In genomic region chr20:47318027-47318595, GRCh38 we compare ENCODE assay signal across 8 cellular contexts. TPM values are rescaled to one million over a fixed set of nuclear protein-coding genes. Genes with fewer than 3 reads are reported as not detected.
DNase-seq lines count a peak whose midpoint lies in the region; ATAC-seq and TF ChIP-seq lines count a peak whose summit lies in the region.

No MANE protein-coding gene starts in this region.

- H3K9me3 ChIP-seq in mammary epithelial cell (replicated peaks; ENCODE audit: insufficient read depth, low read length) (peaks cover 2% of the 10 kb centered on the region), thymus (ENCODE audit: control insufficient read depth) (no peaks in the 10 kb centered on the region), BE2C (no peaks in the 10 kb centered on the region)

- BruUV-seq in mammary epithelial cell (replicated peaks; lab: Mats Ljungman, UMichigan) = no TSS peak

- DNase-seq in mammary epithelial cell (peak; percentile 74), BE2C (no peak)
- no peak for DNase-seq in activated CD8-positive, alpha-beta memory T cell treated with anti-CD3 and anti-CD28 coated beads, Interleukin-2, amount 50 U/mL, for 4 hours

- H3K4me3 ChIP-seq in ACC112 (ENCODE audit: low read depth, low read length) = peak overlapping the region; percentile 17
- peak overlapping the region in 2 of 3 experiments; percentile 0 to 37 for H3K4me3 ChIP-seq in mammary epithelial cell (replicated peaks in 1 of 3; ENCODE audit: insufficient read depth in 1 of 3, low read depth in 2 of 3, low read length in 3 of 3)
- H3K4me3 ChIP-seq in thymus (ENCODE audit: low read length) = no peak overlapping the region
- no peak overlapping the region for H3K4me3 ChIP-seq in BE2C (ENCODE audit: low read depth, low read length)

- in situ Hi-C loops in mammary epithelial cell (cut with MboI; ENCODE audit: low sequenced_read_pairs in 2 of 2) = no loop called here

- CTCF ChIA-PET in mammary epithelial cell (lab: Charles Lee; ENCODE audit: low non-redundant PET) = interaction anchor here (0.5 to 0.7 kb wide), 3 partner anchors 25 to 60 kb away, joined by 4 to 9 read pairs (median 8); partner anchors contain the start of gene ZMYND8

- peaks cover 30 to 42% (median 34%) of the 10 kb centered on the region in 3 donors for H3K4me1 Mint-ChIP-seq in IgD-negative memory B cell

- H3K4me2 ChIP-seq in mammary epithelial cell (ENCODE audit: insufficient read depth, low read depth, low read length) = peak overlapping the region; percentile 71

- no peaks in the 10 kb centered on the region for H3K27me3 Mint-ChIP-seq in IgD-negative memory B cell

- ATAC-seq in GM19023 (IDR thresholded peaks at IDR 0.05; ENCODE audit: unreplicated experiment) = no peak

- no peaks in the 10 kb centered on the region for H4K20me1 ChIP-seq in mammary epithelial cell (ENCODE audit: insufficient read depth, low read length)

- H3K36me3 ChIP-seq in ACC112 (ENCODE audit: insufficient read depth, low read length) = no peaks in the 10 kb centered on the region
- no peaks in the 10 kb centered on the region for H3K36me3 ChIP-seq in mammary epithelial cell (ENCODE audit: insufficient read depth, low read length)
- no peaks in the 10 kb centered on the region for H3K36me3 ChIP-seq in thymus (ENCODE audit: control insufficient read depth, insufficient read depth)
- H3K36me3 ChIP-seq in BE2C = peaks cover 29% of the 10 kb centered on the region

- H3K27ac ChIP-seq in ACC112 (ENCODE audit: low read depth, low read length) (peak overlapping the region; percentile 99), mammary epithelial cell (ENCODE audit: insufficient read depth, low read depth, low read length) (peak overlapping the region; percentile 95), layer of hippocampus (ENCODE audit: low read depth, low read length) (peak overlapping the region; percentile 99), thymus (ENCODE audit: low read depth) (peak overlapping the region; percentile 83)

- dilution Hi-C loops in mammary epithelial cell (cut with HindIII; ENCODE audit: low sequenced_read_pairs) = loop anchor here (5.0 kb wide), 1 partner anchor 39 kb away; the partner anchor contains the start of gene ZMYND8

- no peak overlapping the region for H2AFZ ChIP-seq in ACC112 (ENCODE audit: low read length, unreplicated experiment)
- H2AFZ ChIP-seq in mammary epithelial cell (ENCODE audit: low read depth, low read length) = no peak overlapping the region

- no peak for TF ChIP-seq CTCF in mammary epithelial cell (conservative IDR thresholded peaks at IDR 0.05 in 1 of 2, IDR thresholded peaks at IDR 0.05 in 1 of 2; ENCODE audit: extremely low read depth in 1 of 2, insufficient read depth in 1 of 2, low read depth in 1 of 2, low read length in 2 of 2)
- TF ChIP-seq CTCF in BE2C (IDR thresholded peaks at IDR 0.05; ENCODE audit: low read depth, low read length) = no peak

- H3K27ac Mint-ChIP-seq in IgD-negative memory B cell = peak overlapping the region; percentile 4 to 91 (median 80)

- H3K36me3 Mint-ChIP-seq in IgD-negative memory B cell = no peaks in the 10 kb centered on the region

- peak overlapping the region in 3 of 4 donors; percentile 26 to 85 (median 77) for H3K4me3 Mint-ChIP-seq in IgD-negative memory B cell

- peak overlapping the region; percentile 89 for H3K9ac ChIP-seq in mammary epithelial cell (ENCODE audit: insufficient read depth, low read length)

- WGBS in mammary epithelial cell (ENCODE audit: low coverage, missing lambda C conversion rate) = 1% methylated on average over 7 of the region's 7 CpGs
- 90% methylated on average over 7 of the region's 7 CpGs for WGBS in thymus

- H3K79me2 ChIP-seq in ACC112 (ENCODE audit: control insufficient read depth, insufficient read depth, low read length, unreplicated experiment) (peaks cover 59% of the 10 kb centered on the region), mammary epithelial cell (ENCODE audit: insufficient read depth, low read length) (peaks cover 66% of the 10 kb centered on the region)

- intact Hi-C loops in mammary epithelial cell (cut with micrococcal nuclease) = loop anchor here (1.0 to 5.0 kb wide), 3 partner anchors 41 to 144 kb away; no protein-coding TSS in a partner anchor

- no peaks in the 10 kb centered on the region for H3K9me3 Mint-ChIP-seq in IgD-negative memory B cell

- H3K4me1 ChIP-seq in ACC112 (ENCODE audit: control insufficient read depth, insufficient read depth, low read length, unreplicated experiment) = peaks cover 69% of the 10 kb centered on the region
- peaks cover 69% of the 10 kb centered on the region for H3K4me1 ChIP-seq in mammary epithelial cell (ENCODE audit: insufficient read depth, low read length)
- peaks cover 8% of the 10 kb centered on the region for H3K4me1 ChIP-seq in thymus (ENCODE audit: control insufficient read depth, insufficient read depth, low read length)
- H3K4me1 ChIP-seq in BE2C = peaks cover 16% of the 10 kb centered on the region

- H3K27me3 ChIP-seq in ACC112 (ENCODE audit: insufficient read depth, low read length) = no peaks in the 10 kb centered on the region
- no peaks in the 10 kb centered on the region for H3K27me3 ChIP-seq in mammary epithelial cell (ENCODE audit: insufficient read depth, low read length)
- no peaks in the 10 kb centered on the region for H3K27me3 ChIP-seq in layer of hippocampus (ENCODE audit: control insufficient read depth, insufficient read depth, low read length)
- no peaks in the 10 kb centered on the region for H3K27me3 ChIP-seq in thymus (ENCODE audit: control insufficient read depth, insufficient read depth)
- no peaks in the 10 kb centered on the region for H3K27me3 ChIP-seq in BE2C

RNA-seq across cellular contexts. Expression of gene ZMYND8, which starts 38.4 kb away (rescaled TPM):
- polyA plus RNA-seq in IgD-negative memory B cell (16.7 TPM), mammary epithelial cell (26.0 TPM), thymus (28.5 TPM)
- total RNA-seq in mammary epithelial cell = 10 to 100 TPM; 18.7 to 59.6 TPM
- 45.8 TPM for polyA minus RNA-seq in mammary epithelial cell
- 60.5 TPM for polyA plus RNA-seq in BE2C (2012; ENCODE audit: insufficient read depth, insufficient read length, low read depth)

Comparison
In these comparisons a context has a peak if more than half of its experiments do, and no peak if none do; other contexts are left out.
1. H3K4me3 ChIP-seq: peak in ACC112 (single experiment) and mammary epithelial cell (2 of 3); none in thymus (single experiment) and BE2C (single experiment).
2. Peak in every context shown above with its lines, with median percentiles within 50 percentile points of each other: H3K27ac ChIP-seq.